Comparison of ENCODE assay signal across 21 cellular contexts in genomic region chr9:124506433-124506832, GRCh38. TPM values are rescaled to one million over a fixed set of nuclear protein-coding genes. Genes with fewer than 3 reads are reported as not detected.
DNase-seq lines count a peak whose midpoint lies in the region; ATAC-seq and TF ChIP-seq lines count a peak whose summit lies in the region.
"Had no signal": no experiment of that assay in that cellular context is flagged by ENCODE, and none has a peak within 500 bp of the region (broad histone marks: within the 10 kb centered on the region; RNA-seq: fewer than 3 reads in every experiment).

No MANE protein-coding gene starts in this region.

- H3K9me3 Mint-ChIP-seq in GM23338, result peaks cover 3% of the 10 kb centered on the region; the same call in 2 of the 3 replicates
- H3K9me3 Mint-ChIP-seq in nephron, result peaks cover 3% of the 10 kb centered on the region
- no peaks in the 10 kb centered on the region for H3K9me3 Mint-ChIP-seq in activated CD4-positive, alpha-beta T cell treated with anti-CD3 and anti-CD28 coated beads, Interleukin-2, amount 10 ng/mL, durations not matched to agents 24 days and 14 days
- H3K9me3 Mint-ChIP-seq: IgD-negative memory B cell had no signal

- H2AFZ ChIP-seq in GM23338, result peak overlapping the region; percentile 96

- H3F3A ChIP-seq in GM23338 (replicated peaks; ENCODE audit: low read depth), result 0 out of 2 replicates have a peak, but pooled peaks cover 3% of the 10 kb centered on the region

- no peaks in the 10 kb centered on the region for H4K20me1 ChIP-seq in GM23338 (replicated peaks; ENCODE audit: insufficient read depth)

- peaks cover 53% of the 10 kb centered on the region for H3K27me3 Mint-ChIP-seq in GM23338 (ENCODE audit: insufficient read depth, low read depth, poor library complexity)
- H3K27me3 Mint-ChIP-seq in nephron (ENCODE audit: low read depth), result peaks cover 61% of the 10 kb centered on the region
- H3K27me3 Mint-ChIP-seq in activated CD4-positive, alpha-beta T cell treated with anti-CD3 and anti-CD28 coated beads, Interleukin-2, amount 10 ng/mL, durations not matched to agents 24 days and 14 days, result peaks cover 21% of the 10 kb centered on the region

- H3K36me3 ChIP-seq in GM23338 (ENCODE audit: insufficient read depth) (no peaks in the 10 kb centered on the region), adrenal gland (replicated peaks in 1 of 2) (no peaks in the 10 kb centered on the region), spleen (peaks cover 0 to 10% (median 0%) of the 10 kb centered on the region in 6 donors)
- H3K36me3 ChIP-seq: BE2C, SJSA1 had no signal

- WGBS in adrenal gland, 4 donors, result 45 to 47% methylated on average over 8 of the region's 8 CpGs; no CpG with 5 or more reads in 2 of the 4 donors
- WGBS in spleen, 5 donors, result 54 to 83% (median 77%) methylated on average over 8 of the region's 8 CpGs

- no peak overlapping the region for H3K27ac ChIP-seq in GM23338 (ENCODE audit: low read depth)
- H3K27ac ChIP-seq in adrenal gland, result peak overlapping the region; percentile 59 to 95 (median 90)
- H3K27ac ChIP-seq in spleen, result peak overlapping the region in 7 of 8 donors; percentile 27 to 87 (median 80)
- H3K27ac ChIP-seq: SJSA1 had no signal

- H3K79me2 ChIP-seq in GM23338 (replicated peaks; ENCODE audit: insufficient read depth), result no peaks in the 10 kb centered on the region

- H3K4me2 ChIP-seq in GM23338, result no peak overlapping the region

- H3K27ac Mint-ChIP-seq in GM23338, result no peak overlapping the region
- no peak overlapping the region for H3K27ac Mint-ChIP-seq in nephron
- no peak overlapping the region for H3K27ac Mint-ChIP-seq in activated CD4-positive, alpha-beta T cell treated with anti-CD3 and anti-CD28 coated beads, Interleukin-2, amount 10 ng/mL, durations not matched to agents 24 days and 14 days
- H3K27ac Mint-ChIP-seq: IgD-negative memory B cell had no signal

- H3K4me3 ChIP-seq in GM23338, result no peak overlapping the region
- peak overlapping the region in 3 of 4 donors; percentile 38 to 76 (median 69) for H3K4me3 ChIP-seq in adrenal gland
- H3K4me3 ChIP-seq in spleen, result peak overlapping the region; percentile 25 to 76 (median 46)
- H3K4me3 ChIP-seq: SJSA1 had no signal

- H3K4me3 Mint-ChIP-seq in GM23338 (no peak overlapping the region), nephron (peak overlapping the region in 2 of 3 experiments; percentile 9 to 32)
- H3K4me3 Mint-ChIP-seq in activated CD4-positive, alpha-beta T cell treated with anti-CD3 and anti-CD28 coated beads, Interleukin-2, amount 10 ng/mL, durations not matched to agents 24 days and 14 days, result no peak overlapping the region
- H3K4me3 Mint-ChIP-seq: IgD-negative memory B cell had no signal

- H3K27me3 ChIP-seq in GM23338 (ENCODE audit: insufficient read depth) (peaks cover 54% of the 10 kb centered on the region), adrenal gland (peaks cover 12% of the 10 kb centered on the region), spleen (replicated peaks in 1 of 7) (peaks cover 0 to 63% (median 33%) of the 10 kb centered on the region in 7 donors)

- H3K4me1 Mint-ChIP-seq in GM23338 (peaks cover 20% of the 10 kb centered on the region), nephron (peaks cover 6% of the 10 kb centered on the region)
- peaks cover 4% of the 10 kb centered on the region for H3K4me1 Mint-ChIP-seq in activated CD4-positive, alpha-beta T cell treated with anti-CD3 and anti-CD28 coated beads, Interleukin-2, amount 10 ng/mL, durations not matched to agents 24 days and 14 days

- TF ChIP-seq POLR2A in adrenal gland (IDR thresholded peaks at IDR 0.05), result no peak
- no peak for TF ChIP-seq POLR2A in spleen (IDR thresholded peaks at IDR 0.05)

- no peaks in the 10 kb centered on the region; the same call in 2 of the 3 replicates for H3K36me3 Mint-ChIP-seq in GM23338 (ENCODE audit: low read depth)
- H3K36me3 Mint-ChIP-seq in nephron (ENCODE audit: low read depth), result no peaks in the 10 kb centered on the region
- peaks cover 3% of the 10 kb centered on the region for H3K36me3 Mint-ChIP-seq in activated CD4-positive, alpha-beta T cell treated with anti-CD3 and anti-CD28 coated beads, Interleukin-2, amount 10 ng/mL, durations not matched to agents 24 days and 14 days (ENCODE audit: low read depth)

- H3K4me1 ChIP-seq in GM23338 (ENCODE audit: insufficient read depth) (peaks cover 8% of the 10 kb centered on the region; the same call in 1 of the 2 replicates), adrenal gland (replicated peaks in 1 of 2) (peaks cover 22 to 31% of the 10 kb centered on the region in 2 donors), spleen (peaks cover under 1 to 47% (median 20%) of the 10 kb centered on the region in 6 donors)
- H3K4me1 ChIP-seq: BE2C had no signal

- TF ChIP-seq CTCF in GM23338 (conservative IDR thresholded peaks at IDR 0.05; ENCODE audit: low read depth in 2 of 2) (no peak), adrenal gland (IDR thresholded peaks at IDR 0.05) (no peak), nephron (IDR thresholded peaks at IDR 0.05; ENCODE audit: unreplicated experiment in 3 of 3) (no peak), spleen (IDR thresholded peaks at IDR 0.05 in 8 of 11, conservative IDR thresholded peaks at IDR 0.05 in 3 of 11) (no peak)

- H3K9me3 ChIP-seq in adrenal gland (replicated peaks in 1 of 3), result no peaks in the 10 kb centered on the region
- H3K9me3 ChIP-seq in spleen, result no peaks in the 10 kb centered on the region
- H3K9me3 ChIP-seq: BE2C, SJSA1 had no signal

- H3K9me2 ChIP-seq in GM23338 (ENCODE audit: insufficient read depth), result no peaks in the 10 kb centered on the region

- no peak for DNase-seq in GM23338 (ENCODE audit: low spot score)
- peak in 4 of 7 donors; percentile 33 to 45 (median 39) for DNase-seq in adrenal gland
- no peak for DNase-seq in spleen
- no peak for DNase-seq in activated CD4-positive, alpha-beta T cell treated with anti-CD3 and anti-CD28 coated beads for 1 hour
- DNase-seq in activated CD4-positive, alpha-beta T cell treated with anti-CD3 and anti-CD28 coated beads, Interleukin-2, amount 10 ng/mL, durations not matched to agents 24 days and 14 days, result no peak
- no peak for DNase-seq in germinal center (ENCODE audit: low spot score)
- DNase-seq: BE2C, COR-L47, DMS79, NCI-H1105 treated with DMSO at 0.1 percent for 48 hours, NCI-H2029 treated with DMSO at 0.1 percent for 48 hours, NCI-H226, NCI-H524 treated with DMSO at 0.1 percent for 48 hours, NCI-H82, OCI-M1 had no signal

- ATAC-seq in GM23338, result no peak
- ATAC-seq: HCT116 had no signal

- intact Hi-C loops in adrenal gland (cut with DNase I) (no loop called here), spleen (cut with DNase I; ENCODE audit: low total_unique reads) (no loop called here)
- intact Hi-C loops in activated CD4-positive, alpha-beta T cell treated with anti-CD3 and anti-CD28 coated beads, Interleukin-2, amount 10 ng/mL, durations not matched to agents 24 days and 14 days (cut with micrococcal nuclease), result loop anchor here (10.0 kb wide), 1 partner anchor 492 kb away; the partner anchor contains the start of gene LHX2

TF ChIP-seq in GM23338, 12 proteins besides CTCF, POLR2A, EP300 and RAD21:
- no peak for TF ChIP-seq JUNB (IDR thresholded peaks at IDR 0.05; ENCODE audit: unreplicated experiment)
- no peak for TF ChIP-seq NANOG (IDR thresholded peaks at IDR 0.05; ENCODE audit: borderline replicate concordance)
- TF ChIP-seq ZNF114 (CRISPR knock-in tag; IDR thresholded peaks at IDR 0.05), result no peak
- TF ChIP-seq POLR2AphosphoS5 (IDR thresholded peaks at IDR 0.05; ENCODE audit: low read depth), result no peak

RNA-seq across cellular contexts. Expression of gene NR5A1, which starts 0.8 kb away (rescaled TPM):
- 0.21 and 5.7 TPM in 2 replicates for total RNA-seq in GM23338 (2014; rRNA removed; shearing (Covaris generic))
- not detected in 2 replicates for polyA plus RNA-seq in GM23338 (2016; fragmentation: Nextera tagmentation; extraction: Ambion mirVana)
- total RNA-seq in adrenal gland, result 100 to 1,000 TPM; 167 to 637 (median 218) TPM
- polyA plus RNA-seq in adrenal gland, result 100 to 1,000 TPM; 110 to 312 (median 225) TPM
- 100 to 1,000 TPM; 127 to 378 (median 231) TPM for total RNA-seq in spleen
- polyA plus RNA-seq in spleen, result 100 to 1,000 TPM in 1 of 3 donors, 10 to 100 TPM in 2; 46.5 to 182 (median 65.0) TPM
- not detected in 2 replicates for total RNA-seq in activated CD4-positive, alpha-beta T cell treated with anti-CD3 and anti-CD28 coated beads, Interleukin-2, amount 10 ng/mL, durations not matched to agents 24 days and 14 days
- total RNA-seq: A673, Right ventricle myocardium inferior, SJSA1 had no signal
- polyA plus RNA-seq: IgD-negative memory B cell had no signal

RNA-seq across cellular contexts. Expression of gene ADGRD2, which starts 56.2 kb away (rescaled TPM):
- total RNA-seq in GM23338 (2014; rRNA removed; shearing (Covaris generic)), result 0.45 TPM in 1 of 2 replicates, not detected in the other
- polyA plus RNA-seq in GM23338 (2016; fragmentation: Nextera tagmentation; extraction: Ambion mirVana) (0.78 and 0.89 TPM in 2 replicates), adrenal gland (1 to 10 TPM in 1 of 3 donors, under 1 TPM in 2; 0.16 to 1.0 (median 0.53) TPM), spleen (under 1 TPM in 1 of 3 donors, not detected in 2; 0.15 TPM)
- total RNA-seq in adrenal gland (1 to 10 TPM in 1 of 8 donors, under 1 TPM in 4, not detected in 3; 0.29 to 4.4 (median 0.39) TPM), spleen (under 1 TPM in 4 of 7 donors, not detected in 3; 0.18 to 0.50 (median 0.33) TPM)
- total RNA-seq in activated CD4-positive, alpha-beta T cell treated with anti-CD3 and anti-CD28 coated beads, Interleukin-2, amount 10 ng/mL, durations not matched to agents 24 days and 14 days, result not detected in 2 replicates
- total RNA-seq: A673, Right ventricle myocardium inferior, SJSA1 had no signal
- polyA plus RNA-seq: IgD-negative memory B cell had no signal

Comparison
In these comparisons a context has a peak if more than half of its experiments do, and no peak if none do; other contexts are left out.
1. DNase-seq: peak in adrenal gland (4 of 7); none in GM23338 (single experiment), spleen (single experiment), activated CD4-positive, alpha-beta T cell treated with anti-CD3 and anti-CD28 coated beads for 1 hour (single experiment), activated CD4-positive, alpha-beta T cell treated with anti-CD3 and anti-CD28 coated beads, Interleukin-2, amount 10 ng/mL, durations not matched to agents 24 days and 14 days (single experiment) and germinal center (single experiment).
2. H3K4me3 Mint-ChIP-seq: peak in nephron (2 of 3); none in GM23338 (single experiment) and activated CD4-positive, alpha-beta T cell treated with anti-CD3 and anti-CD28 coated beads, Interleukin-2, amount 10 ng/mL, durations not matched to agents 24 days and 14 days (single experiment).
3. RNA of gene NR5A1, which starts 0.8 kb away (total RNA-seq): 127 to 378 TPM in spleen and 167 to 637 TPM in adrenal gland; 0.21 to 5.7 TPM in GM23338 and not detected in activated CD4-positive, alpha-beta T cell treated with anti-CD3 and anti-CD28 coated beads, Interleukin-2, amount 10 ng/mL, durations not matched to agents 24 days and 14 days; every median in the first group is over 10 times any median in the second.